ENCODE assay signal across 18 cellular contexts in the genomic region with DNA sequence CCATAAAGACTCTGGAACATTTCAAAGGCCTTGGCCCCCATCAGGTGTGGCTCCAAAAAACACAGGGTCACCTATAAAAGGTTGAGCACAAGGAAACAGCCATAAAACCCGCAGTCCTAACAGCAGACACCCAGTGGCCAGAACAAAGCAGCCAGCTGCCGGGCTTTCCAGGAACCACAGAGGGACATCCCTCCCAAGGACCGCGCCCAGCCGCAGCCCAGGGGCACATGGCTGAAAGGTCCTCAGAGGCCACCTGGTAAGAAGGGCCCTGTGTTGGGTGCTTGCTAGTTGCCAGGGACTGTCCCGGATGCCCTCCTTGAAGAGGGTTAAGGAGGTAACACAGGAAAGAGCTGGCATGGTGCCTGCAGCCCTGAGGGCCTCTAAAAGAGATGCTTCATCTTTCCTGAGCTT. TPM values are rescaled to one million over a fixed set of nuclear protein-coding genes. Genes with fewer than 3 reads are reported as not detected.
DNase-seq lines count a peak whose midpoint lies in the region; ATAC-seq and TF ChIP-seq lines count a peak whose summit lies in the region.
"Had no signal": no experiment of that assay in that cellular context is flagged by ENCODE, and none has a peak within 500 bp of the region (broad histone marks: within the 10 kb centered on the region; RNA-seq: fewer than 3 reads in every experiment).

No MANE protein-coding gene starts in this region.

- H3K27me3 ChIP-seq in BLaER1 (no peaks in the 10 kb centered on the region), PC-3 (ENCODE audit: low read length) (no peaks in the 10 kb centered on the region), mucosa of rectum (ENCODE audit: control insufficient read depth in 2 of 2, insufficient read depth in 2 of 2, low read length in 2 of 2) (no peaks in the 10 kb centered on the region), HAP-1 (ENCODE audit: low read depth) (peaks cover 20% of the 10 kb centered on the region)
- H3K27me3 ChIP-seq: body of pancreas, tibial artery had no signal

- POLR2A ChIA-PET in PC-3 (lab: Charles Lee; ENCODE audit: unreplicated experiment), result no interaction called here

- no peaks in the 10 kb centered on the region for H3K36me3 ChIP-seq in BLaER1
- H3K36me3 ChIP-seq in PC-3 (ENCODE audit: low read depth, low read length), result no peaks in the 10 kb centered on the region
- no peaks in the 10 kb centered on the region for H3K36me3 ChIP-seq in mucosa of rectum (ENCODE audit: control insufficient read depth in 2 of 2, insufficient read depth in 2 of 2, low read length in 2 of 2)
- no peaks in the 10 kb centered on the region for H3K36me3 ChIP-seq in HAP-1 (replicated peaks)
- H3K36me3 ChIP-seq: tibial artery had no signal

- H3K4me2 ChIP-seq in BLaER1 (peak overlapping the region; percentile 97), PC-3 (ENCODE audit: low read length) (no peak overlapping the region)

- H3K9me3 ChIP-seq in BLaER1 (no peaks in the 10 kb centered on the region), PC-3 (ENCODE audit: low read length) (no peaks in the 10 kb centered on the region), mucosa of rectum (ENCODE audit: control insufficient read depth in 2 of 2, low read length in 2 of 2) (no peaks in the 10 kb centered on the region), HAP-1 (no peaks in the 10 kb centered on the region)
- H3K9me3 ChIP-seq: body of pancreas, tibial artery had no signal

- peaks cover 94% of the 10 kb centered on the region for H3K79me2 ChIP-seq in PC-3 (ENCODE audit: low read length)

- no peaks in the 10 kb centered on the region for H4K20me1 ChIP-seq in BLaER1
- no peaks in the 10 kb centered on the region for H4K20me1 ChIP-seq in PC-3 (ENCODE audit: low read length)

- H2AFZ ChIP-seq in PC-3 (ENCODE audit: low read length), result no peak overlapping the region

- in situ Hi-C loops in HAP-1 (cut with MboI; ENCODE audit: low sequenced_read_pairs), result no loop called here

- H3K27ac ChIP-seq in BLaER1, result peak overlapping the region; percentile 76
- H3K27ac ChIP-seq in PC-3 (ENCODE audit: low read length), result no peak overlapping the region
- peak overlapping the region; percentile 35 to 78 for H3K27ac ChIP-seq in mucosa of rectum (ENCODE audit: low read depth in 2 of 2, low read length in 2 of 2)
- H3K27ac ChIP-seq: body of pancreas had no signal

- CTCF ChIA-PET in PC-3 (lab: Charles Lee), result interaction anchor here (0.6 to 1.0 kb wide), 3 partner anchors 22 to 213 kb away, joined by 3 to 4 read pairs (median 3); no protein-coding TSS in a partner anchor

- H3K9ac ChIP-seq in BLaER1 (0 out of 2 replicates have a peak overlapping the region, but pooled peaks have one; percentile 26), PC-3 (ENCODE audit: low read length) (no peak overlapping the region), mucosa of rectum (ENCODE audit: low read depth in 1 of 2, low read length in 2 of 2) (no peak overlapping the region)

- H3K4me3 ChIP-seq in BLaER1 (no peak overlapping the region), PC-3 (ENCODE audit: low read length) (no peak overlapping the region), mucosa of rectum (ENCODE audit: low read length in 2 of 2) (no peak overlapping the region), HAP-1 (no peak overlapping the region)
- H3K4me3 ChIP-seq: body of pancreas, tibial artery had no signal

- BruUV-seq in PC-3 (replicated peaks; lab: Mats Ljungman, UMichigan), result no TSS peak

- intact Hi-C loops in PC-3 (cut with micrococcal nuclease), result no loop called here

- no peaks in the 10 kb centered on the region for H3K9me2 ChIP-seq in PC-3 (replicated peaks; ENCODE audit: low read length)

- peak; percentile 12 for DNase-seq in EL
- peak; percentile 71 for DNase-seq in PC-3
- no peak for DNase-seq in NCI-H446 (lab: John Stamatoyannopoulos, UW)
- DNase-seq in activated CD8-positive, alpha-beta memory T cell treated with anti-CD3 and anti-CD28 coated beads, Interleukin-2, amount 50 U/mL, for 48 hours, result no peak
- DNase-seq in HAP-1 (ENCODE audit: low spot score in 2 of 2), result no peak
- DNase-seq: activated naive CD8-positive, alpha-beta T cell treated with anti-CD3 and anti-CD28 coated beads, Interleukin-2, amount 10 ng/mL, durations not matched to agents 7 days and 5 days; body of pancreas; CD8-positive, alpha-beta memory T cell; kidney glomerular epithelial cell; NCI-H1436 treated with DMSO at 0.1 percent for 48 hours; SHP77 treated with DMSO at 0.1 percent for 48 hours; stimulated activated CD4-positive, alpha-beta T cell treated with anti-CD3 and anti-CD28 coated beads, Interleukin-4, amount 100 ng/mL, for 24 hours; T-cell; tibial artery had no signal

- no peak for TF ChIP-seq CTCF in PC-3 (conservative IDR thresholded peaks at IDR 0.05; ENCODE audit: low read depth, low read length)

- no peak for TF ChIP-seq POLR2A in GM18505 (IDR thresholded peaks at IDR 0.05; ENCODE audit: borderline replicate concordance, extremely low read depth, insufficient read depth, insufficient read length)

- no peaks in the 10 kb centered on the region for H3F3A ChIP-seq in PC-3 (ENCODE audit: low read length, unreplicated experiment)

- ATAC-seq in PC-3, result no peak
- no peak for ATAC-seq in GM18505 (IDR thresholded peaks at IDR 0.05; ENCODE audit: unreplicated experiment)
- ATAC-seq: activated T-helper 17 cell treated with anti-CD3 and anti-CD28 coated beads, Interleukin-2, amount 50 U/mL, for 72 hours; body of pancreas; T-cell had no signal

- H3K4me1 ChIP-seq in BLaER1, result peaks cover 93% of the 10 kb centered on the region
- H3K4me1 ChIP-seq in PC-3 (ENCODE audit: insufficient read depth, low read length), result peaks cover 61% of the 10 kb centered on the region
- H3K4me1 ChIP-seq in mucosa of rectum (ENCODE audit: control insufficient read depth in 2 of 2, insufficient read depth in 2 of 2, low read length in 2 of 2), result peaks cover 25 to 44% of the 10 kb centered on the region in 2 donors
- no peaks in the 10 kb centered on the region for H3K4me1 ChIP-seq in HAP-1

RNA-seq across cellular contexts. Expression of a gene that starts 32.7 kb away (rescaled TPM):
- total RNA-seq in PC-3 (2014; rRNA removed), result 143 and 193 TPM in 2 replicates

Comparison
In these comparisons a context has a peak if more than half of its experiments do, and no peak if none do; other contexts are left out.
1. DNase-seq: peak in EL (single experiment) and PC-3 (single experiment); none in NCI-H446 (0 of 2), activated CD8-positive, alpha-beta memory T cell treated with anti-CD3 and anti-CD28 coated beads, Interleukin-2, amount 50 U/mL, for 48 hours (single experiment) and HAP-1 (0 of 2).